Comparison of ENCODE assay signal across 8 cellular contexts in genomic region chr17:67245073-67245693, GRCh38. TPM values are rescaled to one million over a fixed set of nuclear protein-coding genes. Genes with fewer than 3 reads are reported as not detected.
DNase-seq lines count a peak whose midpoint lies in the region; ATAC-seq and TF ChIP-seq lines count a peak whose summit lies in the region.

HELZ (minus strand) TSS chr17:67245196; CDS start chr17:67218804, 26,392 bp downstream.

- ATAC-seq in GM18867 (IDR thresholded peaks at IDR 0.05; ENCODE audit: unreplicated experiment), result peak; percentile 42
- ATAC-seq in HG03280 (IDR thresholded peaks at IDR 0.05; ENCODE audit: unreplicated experiment), result peak; percentile 53

- no peaks in the 10 kb centered on the region for H3K27me3 Mint-ChIP-seq in chondrocyte (ENCODE audit: low read depth)

- peak; percentile 67 for DNase-seq in NCI-H510A (lab: John Stamatoyannopoulos, UW)
- DNase-seq in activated CD4-positive, alpha-beta T cell treated with anti-CD3 and anti-CD28 coated beads for 1 hour, result peak; percentile 53
- DNase-seq in chondrocyte (ENCODE audit: low spot score), result no peak
- DNase-seq in kidney glomerular epithelial cell (lab: John Stamatoyannopoulos, UW), result peak; percentile 69
- peak; percentile 42 to 64 for DNase-seq in stimulated activated CD4-positive, alpha-beta T cell treated with anti-CD3 and anti-CD28 coated beads, Interleukin-15, amount 100 ng/mL, for 1 hour (ENCODE audit: low read depth in 1 of 2, low spot score in 1 of 2)
- DNase-seq in OCI-M2 (lab: John Stamatoyannopoulos, UW; ENCODE audit: unreplicated experiment), result no peak

- peak within 1 kb of the TSS; percentile 86 for H3K4me3 Mint-ChIP-seq in chondrocyte (ENCODE audit: unreplicated experiment)

- peaks cover 41% of the 10 kb centered on the region for H3K4me1 Mint-ChIP-seq in chondrocyte (ENCODE audit: low read depth)

- H3K36me3 Mint-ChIP-seq in chondrocyte (ENCODE audit: low read depth), result no peaks in the 10 kb centered on the region

- no peak for TF ChIP-seq CTCF in chondrocyte (IDR thresholded peaks at IDR 0.05)

- H3K27ac Mint-ChIP-seq in chondrocyte (ENCODE audit: unreplicated experiment), result peak within 1 kb of the TSS; percentile 92

- H3K9me3 Mint-ChIP-seq in chondrocyte (ENCODE audit: low read depth), result no peaks in the 10 kb centered on the region

RNA-seq across cellular contexts. Expression of gene HELZ, which starts in this region (rescaled TPM):
- 55.8 to 69.9 TPM (median 57.9 TPM) in 3 replicates for total RNA-seq in chondrocyte

Comparison
In these comparisons a context has a peak if more than half of its experiments do, and no peak if none do; other contexts are left out.
1. DNase-seq: peak in NCI-H510A (single experiment), activated CD4-positive, alpha-beta T cell treated with anti-CD3 and anti-CD28 coated beads for 1 hour (single experiment), kidney glomerular epithelial cell (single experiment) and stimulated activated CD4-positive, alpha-beta T cell treated with anti-CD3 and anti-CD28 coated beads, Interleukin-15, amount 100 ng/mL, for 1 hour (2 of 2); none in chondrocyte (single experiment) and OCI-M2 (single experiment).